11 cellular contexts compared by ENCODE assay signal in the genomic region with DNA sequence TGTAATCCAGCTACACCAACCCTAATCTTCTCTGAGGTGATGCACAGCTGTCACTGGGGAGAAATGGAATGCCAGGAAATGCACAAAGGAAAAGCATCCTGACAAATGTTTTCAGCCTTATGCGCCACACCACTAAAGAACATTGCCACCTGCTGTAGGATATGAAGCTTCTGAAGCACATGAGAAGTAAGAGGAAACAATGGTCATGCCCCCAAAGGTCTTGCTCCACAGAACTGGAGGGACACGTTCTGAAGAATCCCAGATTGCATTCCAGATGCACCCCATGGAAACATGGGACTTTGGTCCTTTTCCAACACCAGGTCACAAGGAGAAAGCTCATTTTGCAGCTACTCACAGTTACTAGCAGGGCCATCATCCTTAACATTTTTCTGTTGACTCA. TPM values are rescaled to one million over a fixed set of nuclear protein-coding genes. Genes with fewer than 3 reads are reported as not detected.
DNase-seq lines count a peak whose midpoint lies in the region; ATAC-seq and TF ChIP-seq lines count a peak whose summit lies in the region.
"Had no signal": no experiment of that assay in that cellular context is flagged by ENCODE, and none has a peak within 500 bp of the region (broad histone marks: within the 10 kb centered on the region; RNA-seq: fewer than 3 reads in every experiment).

No MANE protein-coding gene starts in this region.

- H3K36me3 ChIP-seq in breast epithelium (no peaks in the 10 kb centered on the region), RWPE2 (ENCODE audit: low read depth) (no peaks in the 10 kb centered on the region; the same call in 1 of the 2 replicates), Karpas-422 (ENCODE audit: insufficient read depth, low read length) (no peaks in the 10 kb centered on the region)

- no peak for TF ChIP-seq POLR2A in breast epithelium (IDR thresholded peaks at IDR 0.05)

- H3K9me2 ChIP-seq in Karpas-422 (replicated peaks; ENCODE audit: insufficient read depth, low read length) = no peaks in the 10 kb centered on the region

- peak; percentile 30 for DNase-seq in MCF 10A (ENCODE audit: unreplicated experiment)
- no peak for DNase-seq in breast epithelium (ENCODE audit: low spot score in 2 of 2)
- DNase-seq in RWPE2 (ENCODE audit: low spot score) = no peak
- DNase-seq in fibroblast of villous mesenchyme (ENCODE audit: low read depth) = peak; percentile 44
- DNase-seq in stromal cell of bone marrow (ENCODE audit: low read depth) = peak; percentile 35
- DNase-seq in Karpas-422 = no peak
- no peak for DNase-seq in DMS153 (lab: John Stamatoyannopoulos, UW)
- DNase-seq in GM03348 (ENCODE audit: low spot score) = no peak
- DNase-seq: NCI-H2081; stimulated activated naive B cell treated with anti-CD40 and anti-IgM and Interleukin-4, amounts not matched to agents 10 μg/mL and 1 μg/mL and 100 μg/mL, for 72 hours had no signal

- H3K4me1 Mint-ChIP-seq in MCF 10A (ENCODE audit: insufficient read depth, unreplicated experiment) = peaks cover 32% of the 10 kb centered on the region
- H3K4me1 Mint-ChIP-seq: central memory CD8-positive, alpha-beta T cell; stimulated activated naive B cell treated with anti-CD40 and anti-IgM and Interleukin-4, amounts not matched to agents 10 μg/mL and 1 μg/mL and 100 μg/mL, for 72 hours had no signal

- H3K27me3 Mint-ChIP-seq in MCF 10A (ENCODE audit: insufficient read depth, unreplicated experiment) = no peaks in the 10 kb centered on the region

- H3K36me3 Mint-ChIP-seq in MCF 10A (ENCODE audit: insufficient read depth, unreplicated experiment) = no peaks in the 10 kb centered on the region
- H3K36me3 Mint-ChIP-seq: stimulated activated naive B cell treated with anti-CD40 and anti-IgM and Interleukin-4, amounts not matched to agents 10 μg/mL and 1 μg/mL and 100 μg/mL, for 72 hours had no signal

- H3K4me3 ChIP-seq in breast epithelium (no peak overlapping the region), RWPE2 (ENCODE audit: severe bottlenecking) (no peak overlapping the region), fibroblast of villous mesenchyme (ENCODE audit: low read depth, low read length) (no peak overlapping the region), Karpas-422 (ENCODE audit: low read length) (no peak overlapping the region)

- H4K20me1 ChIP-seq in Karpas-422 (ENCODE audit: insufficient read depth, low read depth, low read length) = no peaks in the 10 kb centered on the region

- CTCF ChIA-PET in MCF 10A (lab: Yijun Ruan, JAX) = interaction anchor here (0.6 to 2.1 kb wide), 12 partner anchors 11 to 522 kb away, joined by 3 to 10 read pairs (median 4); a partner anchor contains a TSS

- H3K4me1 ChIP-seq in breast epithelium (no peaks in the 10 kb centered on the region), RWPE2 (ENCODE audit: insufficient read depth, poor library complexity, severe bottlenecking) (peaks cover 23% of the 10 kb centered on the region), Karpas-422 (ENCODE audit: low read length) (no peaks in the 10 kb centered on the region)

- no peak overlapping the region for H2AFZ ChIP-seq in Karpas-422 (ENCODE audit: low read length)

- H3K4me3 Mint-ChIP-seq in MCF 10A (ENCODE audit: unreplicated experiment) = no peak overlapping the region
- H3K4me3 Mint-ChIP-seq: central memory CD8-positive, alpha-beta T cell; stimulated activated naive B cell treated with anti-CD40 and anti-IgM and Interleukin-4, amounts not matched to agents 10 μg/mL and 1 μg/mL and 100 μg/mL, for 72 hours had no signal

- H3K4me2 ChIP-seq in Karpas-422 (ENCODE audit: low read depth, low read length, poor library complexity, severe bottlenecking) = no peak overlapping the region

- peak; percentile 8 for TF ChIP-seq CTCF in MCF 10A (IDR thresholded peaks at IDR 0.05; ENCODE audit: unreplicated experiment)
- TF ChIP-seq CTCF in breast epithelium (IDR thresholded peaks at IDR 0.05) = no peak
- peak; percentile 39 for TF ChIP-seq CTCF in RWPE2 (IDR thresholded peaks at IDR 0.05; ENCODE audit: poor library complexity, severe bottlenecking)
- peak; percentile 15 for TF ChIP-seq CTCF in fibroblast of villous mesenchyme (IDR thresholded peaks at IDR 0.05; ENCODE audit: insufficient read depth, low read depth, low read length)

- no peak overlapping the region for H3K27ac Mint-ChIP-seq in MCF 10A (ENCODE audit: low read depth, unreplicated experiment)
- H3K27ac Mint-ChIP-seq: stimulated activated naive B cell treated with anti-CD40 and anti-IgM and Interleukin-4, amounts not matched to agents 10 μg/mL and 1 μg/mL and 100 μg/mL, for 72 hours had no signal

- H3K9me3 Mint-ChIP-seq in MCF 10A (ENCODE audit: unreplicated experiment) = no peaks in the 10 kb centered on the region
- H3K9me3 Mint-ChIP-seq: central memory CD8-positive, alpha-beta T cell; stimulated activated naive B cell treated with anti-CD40 and anti-IgM and Interleukin-4, amounts not matched to agents 10 μg/mL and 1 μg/mL and 100 μg/mL, for 72 hours had no signal

- H3K9ac ChIP-seq in Karpas-422 (ENCODE audit: low read length) = no peak overlapping the region

- ATAC-seq in RWPE2 (ENCODE audit: low read depth) = peak; percentile 36; the same call in 1 of the 3 replicates
- ATAC-seq: stimulated activated naive B cell treated with anti-CD40 and anti-IgM and Interleukin-4, amounts not matched to agents 10 μg/mL and 1 μg/mL and 100 μg/mL, for 72 hours had no signal

- POLR2A ChIA-PET in MCF 10A (lab: Yijun Ruan, JAX) = interaction anchor here (0.5 to 4.9 kb wide), 7 partner anchors 16 to 702 kb away, joined by 3 to 34 read pairs (median 3); a partner anchor contains a TSS

- no peaks in the 10 kb centered on the region for H3K79me2 ChIP-seq in Karpas-422 (ENCODE audit: low read length)

- BruUV-seq in MCF 10A (replicated peaks; lab: Mats Ljungman, UMichigan) = no TSS peak

- H3K9me3 ChIP-seq in breast epithelium = no peaks in the 10 kb centered on the region
- H3K9me3 ChIP-seq in RWPE2 (ENCODE audit: severe bottlenecking) = no peaks in the 10 kb centered on the region
- no peaks in the 10 kb centered on the region for H3K9me3 ChIP-seq in Karpas-422 (ENCODE audit: low read length)

- intact Hi-C loops in MCF 10A (cut with micrococcal nuclease) (no loop called here), breast epithelium (cut with DNase I; ENCODE audit: low total_unique reads) (no loop called here)

- H3K27ac ChIP-seq in breast epithelium = no peak overlapping the region
- no peak overlapping the region for H3K27ac ChIP-seq in RWPE2 (ENCODE audit: poor library complexity, severe bottlenecking)
- H3K27ac ChIP-seq in Karpas-422 (ENCODE audit: low read length) = no peak overlapping the region

- no peaks in the 10 kb centered on the region for H3K27me3 ChIP-seq in breast epithelium
- H3K27me3 ChIP-seq in RWPE2 (ENCODE audit: insufficient read depth, poor library complexity, severe bottlenecking) = no peaks in the 10 kb centered on the region
- H3K27me3 ChIP-seq in Karpas-422 (ENCODE audit: low read length) = no peaks in the 10 kb centered on the region

RNA-seq across cellular contexts. Expression of a gene that starts 48.7 kb away (rescaled TPM):
- total RNA-seq in MCF 10A (2022) (38.9 and 53.3 TPM in 2 replicates), breast epithelium (10 to 100 TPM; 29.0 to 55.9 (median 33.8) TPM), fibroblast of villous mesenchyme (22.5 and 31.1 TPM in 2 replicates)
- total RNA-seq in Karpas-422 (2014; rRNA removed; shearing (Covaris generic); ENCODE audit: low replicate concordance) = 22.7 and 51.4 TPM in 2 replicates

Comparison
In these comparisons a context has a peak if more than half of its experiments do, and no peak if none do; other contexts are left out.
1. DNase-seq: peak in MCF 10A (single experiment), fibroblast of villous mesenchyme (single experiment) and stromal cell of bone marrow (single experiment); none in breast epithelium (0 of 2), RWPE2 (single experiment), Karpas-422 (single experiment), DMS153 (single experiment) and GM03348 (single experiment).
2. CTCF ChIP-seq: peak in MCF 10A (single experiment), RWPE2 (single experiment) and fibroblast of villous mesenchyme (single experiment); none in breast epithelium (0 of 3).